In genomic region chr6:132400641-132401119, GRCh38 we compare ENCODE assay signal across 1 cellular context.
TF ChIP-seq lines count a peak whose summit lies in the region.

No MANE protein-coding gene starts in this region.

TF ChIP-seq in HEK293, 187 proteins besides CTCF, POLR2A, EP300 and RAD21 (continued from another document and continues in another):
- TF ChIP-seq ZNF449 (tag by site-specific recombination; IDR thresholded peaks at IDR 0.05) (no peak), ZNF24 (tag by site-specific recombination; IDR thresholded peaks at IDR 0.05) (no peak), ZBTB8A (tag by site-specific recombination; IDR thresholded peaks at IDR 0.05) (peak; percentile 55), ZNF18 (tag by site-specific recombination; IDR thresholded peaks at IDR 0.05) (no peak), ZBTB26 (tag by site-specific recombination; optimal IDR thresholded peaks at IDR 0.05) (no peak), ZNF394 (tag by site-specific recombination; IDR thresholded peaks at IDR 0.05; ENCODE audit: borderline replicate concordance) (no peak), ZNF639 (tag by site-specific recombination; IDR thresholded peaks at IDR 0.05) (no peak), ZFP69B (tag by site-specific recombination; IDR thresholded peaks at IDR 0.05) (no peak), GLIS2 (tag by site-specific recombination; IDR thresholded peaks at IDR 0.05) (no peak), HIC1 (tag by site-specific recombination; IDR thresholded peaks at IDR 0.05) (no peak), RBAK (tag by site-specific recombination; IDR thresholded peaks at IDR 0.05) (no peak), ZFP37 (tag by site-specific recombination; IDR thresholded peaks at IDR 0.05) (no peak), ZNF433 (tag by site-specific recombination; IDR thresholded peaks at IDR 0.05; ENCODE audit: low read depth) (no peak), ZNF274 (IDR thresholded peaks at IDR 0.05; ENCODE audit: low read length) (no peak), ZNF274 (tag by site-specific recombination; IDR thresholded peaks at IDR 0.05; ENCODE audit: borderline replicate concordance) (no peak), PRDM10 (tag by site-specific recombination; IDR thresholded peaks at IDR 0.05) (peak; percentile 42), ZBTB7A (tag by site-specific recombination; IDR thresholded peaks at IDR 0.05; ENCODE audit: low read depth) (no peak), ZXDB (tag by site-specific recombination; IDR thresholded peaks at IDR 0.05) (no peak), ZNF830 (tag by site-specific recombination; IDR thresholded peaks at IDR 0.05; ENCODE audit: low read depth) (no peak), ZNF335 (tag by site-specific recombination; conservative IDR thresholded peaks at IDR 0.05) (peak; percentile 79), ZFHX2 (tag by site-specific recombination; conservative IDR thresholded peaks at IDR 0.05) (no peak), ZBTB48 (tag by site-specific recombination; IDR thresholded peaks at IDR 0.05) (peak; percentile 6; the same call in 1 of the 2 replicates), YY1 (tag by site-specific recombination; IDR thresholded peaks at IDR 0.05) (no peak), ZNF660 (tag by site-specific recombination; IDR thresholded peaks at IDR 0.05) (0 out of 2 replicates have a peak, but pooled peaks have one; percentile 11), GFI1B (tag by site-specific recombination; IDR thresholded peaks at IDR 0.05) (no peak), ZNF558 (tag by site-specific recombination; IDR thresholded peaks at IDR 0.05) (no peak), GLI2 (tag by site-specific recombination; IDR thresholded peaks at IDR 0.05; ENCODE audit: borderline replicate concordance, low read depth) (no peak), ZNF23 (tag by site-specific recombination; IDR thresholded peaks at IDR 0.05; ENCODE audit: borderline replicate concordance) (no peak), PRDM6 (tag by site-specific recombination; IDR thresholded peaks at IDR 0.05) (no peak), HOXA7 (CRISPR knock-in tag; IDR thresholded peaks at IDR 0.05; ENCODE audit: borderline replicate concordance) (no peak), SETDB1 (IDR thresholded peaks at IDR 0.05; ENCODE audit: insufficient read length, low read length) (no peak), ZNF16 (tag by site-specific recombination; IDR thresholded peaks at IDR 0.05; ENCODE audit: low read depth) (no peak), ZBTB20 (tag by site-specific recombination; IDR thresholded peaks at IDR 0.05) (0 out of 2 replicates have a peak, but pooled peaks have one; percentile 72), ZNF266 (tag by site-specific recombination; IDR thresholded peaks at IDR 0.05; ENCODE audit: low read depth) (no peak), ZNF112 (tag by site-specific recombination; IDR thresholded peaks at IDR 0.05) (no peak), TCF7L2 (IDR thresholded peaks at IDR 0.05; ENCODE audit: borderline replicate concordance, low read depth, low read length) (no peak), ZNF629 (tag by site-specific recombination; IDR thresholded peaks at IDR 0.05) (no peak), ZNF223 (tag by site-specific recombination; IDR thresholded peaks at IDR 0.05) (no peak), ZEB2 (tag by site-specific recombination; IDR thresholded peaks at IDR 0.05) (peak; percentile 53; the same call in 1 of the 2 replicates), REST (tag by site-specific recombination; IDR thresholded peaks at IDR 0.05) (0 out of 2 replicates have a peak, but pooled peaks have one; percentile 12), ZNF600 (tag by site-specific recombination; IDR thresholded peaks at IDR 0.05) (no peak), ZNF624 (tag by site-specific recombination; IDR thresholded peaks at IDR 0.05) (no peak), IKZF3 (tag by site-specific recombination; IDR thresholded peaks at IDR 0.05) (peak; percentile 52; the same call in 1 of the 2 replicates), GLIS1 (tag by site-specific recombination; IDR thresholded peaks at IDR 0.05) (0 out of 2 replicates have a peak, but pooled peaks have one; percentile 9), BCL6B (tag by site-specific recombination; IDR thresholded peaks at IDR 0.05) (peak; percentile 60), KLF16 (tag by site-specific recombination; IDR thresholded peaks at IDR 0.05) (no peak), ZNF138 (tag by site-specific recombination; IDR thresholded peaks at IDR 0.05; ENCODE audit: borderline replicate concordance) (no peak), ZNF155 (tag by site-specific recombination; IDR thresholded peaks at IDR 0.05) (no peak), BCL11B (tag by site-specific recombination; IDR thresholded peaks at IDR 0.05; ENCODE audit: low read depth) (no peak), ZNF701 (tag by site-specific recombination; IDR thresholded peaks at IDR 0.05) (no peak)
